16 cellular contexts compared by ENCODE assay signal in the genomic region with DNA sequence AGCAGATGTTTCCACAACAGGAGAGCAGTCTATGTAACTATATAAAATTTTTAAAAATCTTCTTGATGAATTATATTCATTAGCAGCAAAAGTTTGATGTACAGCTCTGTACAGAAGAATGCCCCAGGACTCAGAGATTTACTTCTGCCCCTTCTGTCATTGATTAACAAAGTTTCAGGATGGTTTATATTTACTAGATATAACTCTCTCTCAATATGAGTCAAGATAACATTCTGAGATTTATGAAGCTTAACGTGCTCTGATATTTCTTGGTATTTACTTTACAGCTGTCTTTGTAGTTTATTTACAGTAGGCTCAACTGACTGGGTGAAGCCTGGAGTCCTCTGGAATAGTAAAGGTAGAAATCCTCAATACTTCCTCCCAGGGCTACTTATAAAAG.
DNase-seq lines count a peak whose midpoint lies in the region; ATAC-seq lines count a peak whose summit lies in the region.
"Had no signal": no experiment of that assay in that cellular context is flagged by ENCODE, and none has a peak within 500 bp of the region (broad histone marks: within the 10 kb centered on the region; RNA-seq: fewer than 3 reads in every experiment).

No MANE protein-coding gene starts in this region.

- ATAC-seq in GM19043 (IDR thresholded peaks at IDR 0.05; ENCODE audit: low read depth, unreplicated experiment) (peak; percentile 87), GM21825 (IDR thresholded peaks at IDR 0.05; ENCODE audit: unreplicated experiment) (peak; percentile 67), HG03159 (IDR thresholded peaks at IDR 0.05; ENCODE audit: unreplicated experiment) (peak; percentile 74)
- ATAC-seq: activated CD8-positive, alpha-beta T cell treated with anti-CD3 and anti-CD28 coated beads, Interleukin-2, amount 10 ng/mL, durations not matched to agents 7 days and 5 days; K562; stimulated activated effector memory CD8-positive, alpha-beta T cell treated with anti-CD3 and anti-CD28 coated beads, Interleukin-12 subunit alpha, Interleukin-12 subunit beta, amount 100 ng/mL, for 72 hours had no signal

- DNase-seq in kidney glomerular epithelial cell (lab: John Stamatoyannopoulos, UW) (peak; percentile 44), NCI-H526 (lab: John Stamatoyannopoulos, UW) (no peak), DMS114 treated with DMSO at 0.1 percent for 48 hours (lab: John Stamatoyannopoulos, UW; ENCODE audit: unreplicated experiment) (no peak), NCI-H2171 (lab: John Stamatoyannopoulos, UW) (no peak), T-helper 9 cell (no peak)
- DNase-seq: activated CD8-positive, alpha-beta T cell treated with anti-CD3 and anti-CD28 coated beads, Interleukin-2, amount 10 ng/mL, durations not matched to agents 7 days and 5 days; GM23248; immature natural killer cell; NCI-H2227 treated with DMSO at 0.1 percent for 48 hours; SJCRH30; transverse colon had no signal
